34 cellular contexts compared by ENCODE assay signal in genomic region chr19:10318807-10319426, GRCh38.
"Had no signal": no experiment of that assay in that cellular context is flagged by ENCODE, and none has a peak within 500 bp of the region (broad histone marks: within the 10 kb centered on the region; RNA-seq: fewer than 3 reads in every experiment).

No MANE protein-coding gene starts in this region.

- H3K27me3 ChIP-seq: adrenal gland, SJSA1 had no signal

- H3K9ac ChIP-seq: KMS-11, SK-N-SH had no signal

- H3K27ac ChIP-seq: adrenal gland, KMS-11, SJSA1 had no signal

- H3K9me3 ChIP-seq: adrenal gland, SJSA1, SK-N-SH had no signal

- ATAC-seq: activated CD8-positive, alpha-beta memory T cell treated with anti-CD3 and anti-CD28 coated beads, Interleukin-2, amount 10 ng/mL, durations not matched to agents 7 days and 5 days; activated naive CD4-positive, alpha-beta T cell treated with anti-CD3 and anti-CD28 coated beads, Interleukin-2, amount 50 U/mL, for 72 hours; PC-3 had no signal

- H3K4me2 ChIP-seq: KMS-11, SK-N-SH had no signal

- H3K4me3 ChIP-seq: adrenal gland, SJSA1 had no signal

- DNase-seq: activated CD4-positive, alpha-beta memory T cell treated with anti-CD3 and anti-CD28 coated beads, Interleukin-2, amount 10 ng/mL, durations not matched to agents 7 days and 5 days; activated CD4-positive, alpha-beta T cell treated with anti-CD3 and anti-CD28 coated beads for 4 hours; activated CD4-positive, alpha-beta T cell treated with anti-CD3 and anti-CD28 coated beads, Interleukin-2, amount 50 U/mL, for 1 hour; activated CD4-positive, CD25-positive, alpha-beta regulatory T cell treated with anti-CD3 and anti-CD28 coated beads, Interleukin-2, amount 50 U/mL, for 72 hours; activated CD8-positive, alpha-beta memory T cell treated with anti-CD3 and anti-CD28 coated beads for 24 hours; activated CD8-positive, alpha-beta memory T cell treated with anti-CD3 and anti-CD28 coated beads, Interleukin-2, amount 10 ng/mL, durations not matched to agents 7 days and 5 days; activated CD8-positive, alpha-beta memory T cell treated with anti-CD3 and anti-CD28 coated beads, Interleukin-2, amount 50 U/mL, for 48 hours; activated effector memory CD4-positive, alpha-beta T cell treated with anti-CD3 and anti-CD28 coated beads, Interleukin-2, amount 50 U/mL, for 16 hours; activated naive CD4-positive, alpha-beta T cell; adrenal gland; caudate nucleus; cerebellar nuclear complex; MM.1S; MV-4-11; NCI-H1092 treated with DMSO at 0.1 percent for 48 hours; NCI-H1417; NCI-H146; NCI-H187; NCI-H2029 treated with DMSO at 0.1 percent for 48 hours; NCI-H2107; NCI-H2171; NCI-H510A; NCI-H526; NCI-H748 treated with DMSO at 0.1 percent for 48 hours; NK-92 treated with Interleukin-12 subunit alpha and Interleukin-12 subunit beta, amount 100 ng/mL, for 24 hours; PC-3; SHP77 treated with DMSO at 0.1 percent for 48 hours; SK-N-SH had no signal

- FAIRE-seq: bronchial epithelial cell, RCC 7860, TTC549 had no signal
